1 cellular context compared by ENCODE assay signal in the genomic region with DNA sequence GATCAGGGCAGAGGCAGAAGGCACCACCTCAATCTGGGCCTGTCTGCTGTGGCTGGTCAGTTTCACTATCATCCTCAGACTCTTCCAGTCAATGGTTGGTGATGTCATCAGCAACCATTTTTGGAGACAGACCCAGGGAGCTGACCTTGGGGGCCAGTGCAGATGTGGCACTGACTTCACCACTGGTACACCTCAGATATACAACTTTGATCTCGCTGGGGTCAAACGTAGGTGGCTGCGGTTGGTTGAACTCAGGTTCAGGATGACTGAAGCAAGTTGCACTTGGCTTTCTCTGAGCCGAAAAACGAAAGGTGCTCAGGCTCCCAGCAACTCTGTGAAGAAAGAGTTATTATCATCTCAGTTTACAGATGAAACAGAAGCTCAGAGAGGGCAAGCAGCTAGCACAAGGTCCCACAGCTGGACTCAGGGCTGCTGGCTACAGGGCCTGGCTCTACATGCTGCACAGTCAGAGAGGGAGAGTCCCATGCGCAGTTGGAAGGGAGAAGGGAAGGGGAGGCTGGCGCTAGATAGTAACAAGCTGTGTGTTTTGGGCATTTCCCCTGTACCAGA.
TF ChIP-seq lines count a peak whose summit lies in the region.

No MANE protein-coding gene starts in this region.

TF ChIP-seq in HepG2, 621 proteins besides CTCF, POLR2A, EP300 and RAD21 (continues in another document):
- TF ChIP-seq ADNP (CRISPR knock-in tag; IDR thresholded peaks at IDR 0.05): no peak
- TF ChIP-seq ZIK1 (CRISPR knock-in tag; IDR thresholded peaks at IDR 0.05; ENCODE audit: borderline replicate concordance, low read depth): no peak
- no peak for TF ChIP-seq ZFP36L2 (CRISPR knock-in tag; IDR thresholded peaks at IDR 0.05)
- peak; percentile 95 for TF ChIP-seq ZNF768 (CRISPR knock-in tag; IDR thresholded peaks at IDR 0.05)
- TF ChIP-seq, protein P1, sequence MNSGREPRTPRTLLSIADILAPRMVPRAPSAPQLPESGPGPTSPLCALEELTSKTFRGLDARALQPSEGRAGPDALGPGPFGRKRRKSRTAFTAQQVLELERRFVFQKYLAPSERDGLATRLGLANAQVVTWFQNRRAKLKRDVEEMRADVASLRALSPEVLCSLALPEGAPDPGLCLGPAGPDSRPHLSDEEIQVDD (CRISPR knock-in tag; IDR thresholded peaks at IDR 0.05; ENCODE audit: borderline replicate concordance): no peak
- no peak for TF ChIP-seq ERF (CRISPR knock-in tag; IDR thresholded peaks at IDR 0.05)
- TF ChIP-seq TEAD2 (CRISPR knock-in tag; IDR thresholded peaks at IDR 0.05): no peak
- no peak for TF ChIP-seq ZNF597 (CRISPR knock-in tag; IDR thresholded peaks at IDR 0.05)
- no peak for TF ChIP-seq SRSF9 (IDR thresholded peaks at IDR 0.05; ENCODE audit: borderline replicate concordance, insufficient read depth, low read depth, low read length, poor library complexity, severe bottlenecking)
- no peak for TF ChIP-seq ZNF609 (CRISPR knock-in tag; IDR thresholded peaks at IDR 0.05; ENCODE audit: borderline replicate concordance)
- no peak for TF ChIP-seq ATF1 (CRISPR knock-in tag; IDR thresholded peaks at IDR 0.05)
- no peak for TF ChIP-seq ETV6 (CRISPR knock-in tag; conservative IDR thresholded peaks at IDR 0.05)
- TF ChIP-seq NAIF1 (CRISPR knock-in tag; IDR thresholded peaks at IDR 0.05; ENCODE audit: borderline replicate concordance): no peak
- no peak for TF ChIP-seq GABPB1 (CRISPR knock-in tag; IDR thresholded peaks at IDR 0.05)
- no peak for TF ChIP-seq ZNF788 (CRISPR knock-in tag; IDR thresholded peaks at IDR 0.05; ENCODE audit: borderline replicate concordance)
- no peak for TF ChIP-seq BRCA1 (CRISPR knock-in tag; IDR thresholded peaks at IDR 0.05)
- TF ChIP-seq, protein P2, sequence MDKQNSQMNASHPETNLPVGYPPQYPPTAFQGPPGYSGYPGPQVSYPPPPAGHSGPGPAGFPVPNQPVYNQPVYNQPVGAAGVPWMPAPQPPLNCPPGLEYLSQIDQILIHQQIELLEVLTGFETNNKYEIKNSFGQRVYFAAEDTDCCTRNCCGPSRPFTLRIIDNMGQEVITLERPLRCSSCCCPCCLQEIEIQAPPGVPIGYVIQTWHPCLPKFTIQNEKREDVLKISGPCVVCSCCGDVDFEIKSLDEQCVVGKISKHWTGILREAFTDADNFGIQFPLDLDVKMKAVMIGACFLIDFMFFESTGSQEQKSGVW (CRISPR knock-in tag; IDR thresholded peaks at IDR 0.05; ENCODE audit: borderline replicate concordance): no peak
- TF ChIP-seq, protein P3, sequence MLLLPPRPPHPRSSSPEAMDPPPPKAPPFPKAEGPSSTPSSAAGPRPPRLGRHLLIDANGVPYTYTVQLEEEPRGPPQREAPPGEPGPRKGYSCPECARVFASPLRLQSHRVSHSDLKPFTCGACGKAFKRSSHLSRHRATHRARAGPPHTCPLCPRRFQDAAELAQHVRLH (CRISPR knock-in tag; IDR thresholded peaks at IDR 0.05; ENCODE audit: borderline replicate concordance, low read depth): no peak
- TF ChIP-seq PBX3 (CRISPR knock-in tag; IDR thresholded peaks at IDR 0.05; ENCODE audit: borderline replicate concordance): no peak
- TF ChIP-seq ZNF138 (CRISPR knock-in tag; IDR thresholded peaks at IDR 0.05; ENCODE audit: low read depth): no peak
- TF ChIP-seq, protein P4, sequence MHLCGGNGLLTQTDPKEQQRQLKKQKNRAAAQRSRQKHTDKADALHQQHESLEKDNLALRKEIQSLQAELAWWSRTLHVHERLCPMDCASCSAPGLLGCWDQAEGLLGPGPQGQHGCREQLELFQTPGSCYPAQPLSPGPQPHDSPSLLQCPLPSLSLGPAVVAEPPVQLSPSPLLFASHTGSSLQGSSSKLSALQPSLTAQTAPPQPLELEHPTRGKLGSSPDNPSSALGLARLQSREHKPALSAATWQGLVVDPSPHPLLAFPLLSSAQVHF (CRISPR knock-in tag; IDR thresholded peaks at IDR 0.05): no peak
- no peak for TF ChIP-seq RNF2 (conservative IDR thresholded peaks at IDR 0.05; ENCODE audit: low read depth)
- no peak for TF ChIP-seq ZNF34 (CRISPR knock-in tag; IDR thresholded peaks at IDR 0.05; ENCODE audit: borderline replicate concordance)
- TF ChIP-seq PCBP1 (IDR thresholded peaks at IDR 0.05; ENCODE audit: borderline replicate concordance, low read depth, low read length): no peak
- TF ChIP-seq NFE2L2 (IDR thresholded peaks at IDR 0.05; ENCODE audit: low read length): no peak
- TF ChIP-seq CREB1 (IDR thresholded peaks at IDR 0.05): peak; percentile 76
- TF ChIP-seq CREB1 (CRISPR knock-in tag; IDR thresholded peaks at IDR 0.05): no peak
- no peak for TF ChIP-seq ZNF792 (CRISPR knock-in tag; IDR thresholded peaks at IDR 0.05)
- TF ChIP-seq TBL1XR1 (IDR thresholded peaks at IDR 0.05; ENCODE audit: borderline replicate concordance, low read length, partially characterized antibody): no peak
- no peak for TF ChIP-seq KLF16 (CRISPR knock-in tag; IDR thresholded peaks at IDR 0.05)
- TF ChIP-seq ZSCAN5A (CRISPR knock-in tag; IDR thresholded peaks at IDR 0.05; ENCODE audit: borderline replicate concordance): no peak
- TF ChIP-seq ZBTB2 (CRISPR knock-in tag; IDR thresholded peaks at IDR 0.05; ENCODE audit: low read depth): no peak
- no peak for TF ChIP-seq ZNF44 (CRISPR knock-in tag; IDR thresholded peaks at IDR 0.05)
- no peak for TF ChIP-seq BCL6 (CRISPR knock-in tag; IDR thresholded peaks at IDR 0.05)
- no peak for TF ChIP-seq FIP1L1 (IDR thresholded peaks at IDR 0.05; ENCODE audit: borderline replicate concordance, insufficient read depth, low read depth, low read length)
- 0 out of 2 replicates have a peak, but pooled peaks have one; percentile 37 for TF ChIP-seq ZBTB38 (CRISPR knock-in tag; IDR thresholded peaks at IDR 0.05)
